ENCODE assay signal across 20 cellular contexts in the genomic region with DNA sequence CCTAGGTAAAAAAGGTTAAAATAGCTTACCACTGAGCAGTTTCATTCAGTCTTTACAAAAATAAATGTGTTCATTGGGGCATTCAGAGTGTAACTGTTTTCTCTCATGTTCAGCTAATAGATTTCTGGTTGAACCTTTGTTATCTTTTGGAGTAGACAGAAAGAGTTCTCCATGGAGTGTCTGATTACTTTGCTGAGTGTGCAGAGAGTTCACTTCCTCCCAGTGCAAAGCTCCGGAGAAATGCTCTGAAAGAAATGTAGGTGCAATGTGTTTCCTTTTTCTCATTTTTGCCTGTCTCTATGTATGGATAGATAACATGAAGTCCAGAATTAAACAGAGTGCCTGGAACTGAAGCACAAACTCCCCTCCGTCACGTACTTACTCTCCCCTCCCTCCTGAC.
"Had no signal": no experiment of that assay in that cellular context is flagged by ENCODE, and none has a peak within 500 bp of the region (broad histone marks: within the 10 kb centered on the region; RNA-seq: fewer than 3 reads in every experiment).

No MANE protein-coding gene starts in this region.

- H3K36me3 ChIP-seq: ovary had no signal

- ATAC-seq: activated CD4-positive, alpha-beta T cell treated with anti-CD3 and anti-CD28 coated beads for 36 hours; activated CD8-positive, alpha-beta T cell treated with anti-CD3 and anti-CD28 coated beads for 36 hours; activated T-helper 17 cell treated with anti-CD3 and anti-CD28 coated beads, Interleukin-2, amount 50 U/mL, for 72 hours; body of pancreas; sciatic nerve; SK-N-SH treated with all-trans-retinoic acid at 6 μM for 48 hours; stimulated activated memory B cell treated with anti-CD40 and anti-IgM and Interleukin-4, amounts not matched to agents 10 μg/mL and 1 μg/mL and 100 μg/mL, for 72 hours; T-cell had no signal

- H3K27ac Mint-ChIP-seq: activated CD4-positive, alpha-beta T cell treated with anti-CD3 and anti-CD28 coated beads for 36 hours; activated CD8-positive, alpha-beta T cell treated with anti-CD3 and anti-CD28 coated beads for 36 hours; activated naive CD8-positive, alpha-beta T cell treated with anti-CD3 and anti-CD28 coated beads for 36 hours; activated T-helper 17 cell treated with anti-CD3 and anti-CD28 coated beads, Interleukin-2, amount 50 U/mL, for 72 hours; stimulated activated memory B cell treated with anti-CD40 and anti-IgM and Interleukin-4, amounts not matched to agents 10 μg/mL and 1 μg/mL and 100 μg/mL, for 72 hours; T-cell had no signal

- H3K4me1 ChIP-seq: body of pancreas had no signal

- H3K4me3 Mint-ChIP-seq: activated CD4-positive, alpha-beta T cell treated with anti-CD3 and anti-CD28 coated beads for 36 hours; activated CD8-positive, alpha-beta T cell treated with anti-CD3 and anti-CD28 coated beads for 36 hours; activated naive CD8-positive, alpha-beta T cell treated with anti-CD3 and anti-CD28 coated beads for 36 hours; activated T-helper 17 cell treated with anti-CD3 and anti-CD28 coated beads, Interleukin-2, amount 50 U/mL, for 72 hours; neural crest cell; stimulated activated memory B cell treated with anti-CD40 and anti-IgM and Interleukin-4, amounts not matched to agents 10 μg/mL and 1 μg/mL and 100 μg/mL, for 72 hours; T-cell had no signal

- H3K4me3 ChIP-seq: body of pancreas, dorsolateral prefrontal cortex, hepatocyte, lung, ovary, testis had no signal

- H3K27ac ChIP-seq: body of pancreas, dorsolateral prefrontal cortex, hepatocyte, ovary, testis had no signal

- H3K9me3 Mint-ChIP-seq: activated CD8-positive, alpha-beta T cell treated with anti-CD3 and anti-CD28 coated beads for 36 hours; activated naive CD8-positive, alpha-beta T cell treated with anti-CD3 and anti-CD28 coated beads for 36 hours; activated T-helper 17 cell treated with anti-CD3 and anti-CD28 coated beads, Interleukin-2, amount 50 U/mL, for 72 hours; stimulated activated memory B cell treated with anti-CD40 and anti-IgM and Interleukin-4, amounts not matched to agents 10 μg/mL and 1 μg/mL and 100 μg/mL, for 72 hours had no signal

- H3K4me2 ChIP-seq: hepatocyte had no signal

- H3K27me3 Mint-ChIP-seq: activated CD4-positive, alpha-beta T cell treated with anti-CD3 and anti-CD28 coated beads for 36 hours; activated CD8-positive, alpha-beta T cell treated with anti-CD3 and anti-CD28 coated beads for 36 hours; activated naive CD8-positive, alpha-beta T cell treated with anti-CD3 and anti-CD28 coated beads for 36 hours; activated T-helper 17 cell treated with anti-CD3 and anti-CD28 coated beads, Interleukin-2, amount 50 U/mL, for 72 hours; stimulated activated memory B cell treated with anti-CD40 and anti-IgM and Interleukin-4, amounts not matched to agents 10 μg/mL and 1 μg/mL and 100 μg/mL, for 72 hours; T-cell had no signal

- DNase-seq: activated CD4-positive, alpha-beta T cell treated with anti-CD3 and anti-CD28 coated beads for 36 hours; activated CD8-positive, alpha-beta T cell treated with anti-CD3 and anti-CD28 coated beads for 36 hours; activated naive CD4-positive, alpha-beta T cell; activated naive CD8-positive, alpha-beta T cell treated with anti-CD3 and anti-CD28 coated beads for 36 hours; activated T-cell treated with anti-CD3 and anti-CD28 coated beads, Interleukin-2, amount 50 U/mL, for 1 hour; amniotic stem cell; body of pancreas; caudate nucleus; dorsolateral prefrontal cortex; ovary; stimulated activated CD4-positive, alpha-beta T cell treated with anti-CD3 and anti-CD28 coated beads, Interleukin-4, amount 100 ng/mL, for 24 hours; T-cell; testis had no signal

- H3K9me3 ChIP-seq: body of pancreas, ovary, testis had no signal

- H3K4me1 Mint-ChIP-seq: activated CD4-positive, alpha-beta T cell treated with anti-CD3 and anti-CD28 coated beads for 36 hours; activated naive CD8-positive, alpha-beta T cell treated with anti-CD3 and anti-CD28 coated beads for 36 hours; activated T-helper 17 cell treated with anti-CD3 and anti-CD28 coated beads, Interleukin-2, amount 50 U/mL, for 72 hours; stimulated activated memory B cell treated with anti-CD40 and anti-IgM and Interleukin-4, amounts not matched to agents 10 μg/mL and 1 μg/mL and 100 μg/mL, for 72 hours; T-cell had no signal

- H2AFZ ChIP-seq: hepatocyte had no signal

- H3K27me3 ChIP-seq: body of pancreas, dorsolateral prefrontal cortex, hepatocyte, ovary, testis had no signal
